22 cellular contexts compared by ENCODE assay signal in genomic region chr15:67212655-67213054, GRCh38. TPM values are rescaled to one million over a fixed set of nuclear protein-coding genes. Genes with fewer than 3 reads are reported as not detected.
DNase-seq lines count a peak whose midpoint lies in the region; ATAC-seq, FAIRE-seq and TF ChIP-seq lines count a peak whose summit lies in the region.
"Had no signal": no experiment of that assay in that cellular context is flagged by ENCODE, and none has a peak within 500 bp of the region (broad histone marks: within the 10 kb centered on the region; RNA-seq: fewer than 3 reads in every experiment).

No MANE protein-coding gene starts in this region.

- no peak overlapping the region for H3K14ac ChIP-seq in IMR-90 (replicated peaks; ENCODE audit: low read depth, low read length)

- dilution Hi-C loops in IMR-90 (cut with HindIII; ENCODE audit: low sequenced_read_pairs, unreplicated experiment): no loop called here

- no peak overlapping the region for H2BK120ac ChIP-seq in IMR-90 (ENCODE audit: low read depth, low read length)

- no peak overlapping the region for H3K4me3 ChIP-seq in IMR-90 (ENCODE audit: insufficient read depth, low read depth, low read length)
- no peak overlapping the region for H3K4me3 ChIP-seq in adipocyte (ENCODE audit: low read length)
- no peak overlapping the region for H3K4me3 ChIP-seq in small intestine (ENCODE audit: low read depth in 1 of 2, low read length in 2 of 2)
- H3K4me3 ChIP-seq: GM12878, GM23248 had no signal

- H3K36me3 ChIP-seq in IMR-90 (ENCODE audit: control insufficient read depth, insufficient read depth, low read length) (no peaks in the 10 kb centered on the region), adipocyte (ENCODE audit: control insufficient read depth, insufficient read depth, low read length, severe bottlenecking) (peaks cover 17% of the 10 kb centered on the region), small intestine (ENCODE audit: control insufficient read depth in 2 of 2, insufficient read depth in 2 of 2, low read length in 2 of 2) (peaks cover 0 to 9% of the 10 kb centered on the region in 2 donors)

- H2AFZ ChIP-seq in IMR-90 (replicated peaks; ENCODE audit: low read length, poor library complexity): no peak overlapping the region
- H2AFZ ChIP-seq: GM23248 had no signal

- no peak for TF ChIP-seq POLR2A in IMR-90 (IDR thresholded peaks at IDR 0.05; ENCODE audit: low read depth, low read length)

- BruUV-seq in IMR-90 (replicated peaks; lab: Mats Ljungman, UMichigan): no TSS peak

- in situ Hi-C loops in IMR-90 (cut with MboI; ENCODE audit: low sequenced_read_pairs) (no loop called here), KBM-7 (cut with MboI; ENCODE audit: low pct_unique_long_range_greater_than_20kb, low sequenced_read_pairs) (no loop called here)

- no peak overlapping the region for H2BK20ac ChIP-seq in IMR-90 (ENCODE audit: low read depth, low read length)

- no peak for TF ChIP-seq CTCF in IMR-90 (conservative IDR thresholded peaks at IDR 0.05; ENCODE audit: low read depth, low read length)

- POLR2A ChIA-PET in IMR-90 (lab: Charles Lee; ENCODE audit: unreplicated experiment): no interaction called here

- H2BK15ac ChIP-seq in IMR-90 (ENCODE audit: low read depth, low read length): no peak overlapping the region

- no peak overlapping the region for H2BK5ac ChIP-seq in IMR-90 (ENCODE audit: low read depth, low read length, poor library complexity, severe bottlenecking)

- H3K27me3 ChIP-seq in IMR-90 (ENCODE audit: control insufficient read depth, insufficient read depth, low read length) (no peaks in the 10 kb centered on the region), adipocyte (replicated peaks; ENCODE audit: control insufficient read depth, insufficient read depth, low read length) (no peaks in the 10 kb centered on the region), small intestine (ENCODE audit: control insufficient read depth in 2 of 2, insufficient read depth in 2 of 2, low read length in 2 of 2) (no peaks in the 10 kb centered on the region)

- H3K79me1 ChIP-seq in IMR-90 (ENCODE audit: low read depth in 1 of 2, low read length in 2 of 2): peaks cover 6 to 7% of the 10 kb centered on the region in 2 experiments; a peak in 1 of 4 replicates

- CTCF ChIA-PET in IMR-90 (lab: Yijun Ruan, JAX): no interaction called here

- ATAC-seq in IMR-90 (ENCODE audit: low read depth) (peak; percentile 75), Right ventricle myocardium inferior (no peak)
- ATAC-seq: CD8-positive, alpha-beta T cell; GM12878 had no signal

- no peak for TF ChIP-seq RAD21 in IMR-90 (IDR thresholded peaks at IDR 0.05; ENCODE audit: low read length)

- intact Hi-C loops in IMR-90 (cut with micrococcal nuclease): loop anchor here (5.0 kb wide), 1 partner anchor 40 kb away; the partner anchor contains the start of genes AAGAB and IQCH
- intact Hi-C loops in Right ventricle myocardium inferior (cut with DNase I): no loop called here

- no CpG with 5 or more reads among the region's 3 CpGs for WGBS in IMR-90 (ENCODE audit: extremely low coverage in 2 of 2, insufficient read length in 1 of 2), 2 experiments
- 81 to 94% (median 91%) methylated on average over 3 of the region's 3 CpGs for WGBS in small intestine, 3 donors

- no peak overlapping the region for H4K5ac ChIP-seq in IMR-90 (ENCODE audit: low read depth, low read length)

- H3K9ac ChIP-seq in IMR-90 (ENCODE audit: low read depth, low read length) (no peak overlapping the region), adipocyte (ENCODE audit: low read length) (no peak overlapping the region)
- H3K9ac ChIP-seq: GM23248 had no signal

- H3K4ac ChIP-seq in IMR-90 (ENCODE audit: low read depth, low read length): no peak overlapping the region

- H2AK5ac ChIP-seq in IMR-90 (ENCODE audit: low read depth, low read length): no peak overlapping the region

- H3K27ac ChIP-seq in IMR-90 (ENCODE audit: insufficient read depth, low read length) (no peak overlapping the region), small intestine (ENCODE audit: low read depth in 1 of 2, low read length in 1 of 2) (no peak overlapping the region)
- H3K27ac ChIP-seq: GM23248 had no signal

- DNase-seq in IMR-90 (no peak), adipocyte (ENCODE audit: low read depth) (peak; percentile 35), small intestine (no peak), NCI-H82 treated with DMSO at 0.1 percent for 48 hours (lab: John Stamatoyannopoulos, UW; ENCODE audit: unreplicated experiment) (no peak), KBM-7 (no peak), Right ventricle myocardium inferior (ENCODE audit: missing footprints) (no peak)
- DNase-seq: 8988T; C1 segment of cervical spinal cord; Caco-2; CD4-positive, CD25-positive, alpha-beta regulatory T cell; CD8-positive, alpha-beta T cell; DMS153; DND-41; GDM1; GM23248; H7; HCEC 1CT; HFFc6 had no signal

- no peak overlapping the region for H3K23ac ChIP-seq in IMR-90 (ENCODE audit: low read depth, low read length)

- H4K91ac ChIP-seq in IMR-90 (ENCODE audit: insufficient read depth, low read depth, low read length): no peak overlapping the region

- no peak overlapping the region for H3K18ac ChIP-seq in IMR-90 (ENCODE audit: low read depth, low read length)

- no peaks in the 10 kb centered on the region for H3K9me1 ChIP-seq in IMR-90 (ENCODE audit: insufficient read depth, low read length)

- H2AK9ac ChIP-seq in IMR-90 (replicated peaks; ENCODE audit: low read depth, low read length, poor library complexity): no peak overlapping the region

- FAIRE-seq in G401.6 (lab: Jason Lieb, UNC): peak; percentile 45
- FAIRE-seq in small intestine (lab: Jason Lieb, UNC): peak; percentile 26
- FAIRE-seq: GM12878, GM19239, H1 had no signal

- H3K9me3 ChIP-seq in IMR-90 (ENCODE audit: control insufficient read depth, insufficient read depth, low read length) (no peaks in the 10 kb centered on the region), adipocyte (ENCODE audit: control insufficient read depth, low read length) (no peaks in the 10 kb centered on the region), small intestine (ENCODE audit: control insufficient read depth, low read depth) (no peaks in the 10 kb centered on the region)
- H3K9me3 ChIP-seq: Caco-2 had no signal

- H3K4me1 ChIP-seq in IMR-90 (ENCODE audit: control insufficient read depth, insufficient read depth, low read length) (peaks cover 1% of the 10 kb centered on the region; the same call in 1 of the 2 replicates), adipocyte (ENCODE audit: control insufficient read depth, insufficient read depth, low read length) (no peaks in the 10 kb centered on the region), small intestine (ENCODE audit: control insufficient read depth in 2 of 2, insufficient read depth in 1 of 2, low read depth in 1 of 2, low read length in 1 of 2) (no peaks in the 10 kb centered on the region)
- H3K4me1 ChIP-seq: Caco-2 had no signal

- no peak overlapping the region for H4K8ac ChIP-seq in IMR-90 (ENCODE audit: low read depth in 2 of 2, low read length in 2 of 2)

- no peak overlapping the region for H3K4me2 ChIP-seq in IMR-90 (ENCODE audit: low read depth, low read length)

- H4K20me1 ChIP-seq in IMR-90 (ENCODE audit: insufficient read depth, low read length): no peaks in the 10 kb centered on the region

- no peak overlapping the region for H3K56ac ChIP-seq in IMR-90 (ENCODE audit: extremely low read depth, insufficient read depth, low read length)

TF ChIP-seq in IMR-90, 13 proteins besides CTCF, POLR2A, EP300 and RAD21 (continues in another document):
- TF ChIP-seq SMC3 (IDR thresholded peaks at IDR 0.05; ENCODE audit: low read depth, low read length) (no peak), MAFK (IDR thresholded peaks at IDR 0.05; ENCODE audit: low read depth, low read length) (no peak), RCOR1 (IDR thresholded peaks at IDR 0.05; ENCODE audit: insufficient replicate concordance, low read length) (no peak), ELK1 (IDR thresholded peaks at IDR 0.05; ENCODE audit: borderline replicate concordance, low read depth, low read length) (no peak), RFX5 (IDR thresholded peaks at IDR 0.05; ENCODE audit: low read depth, low read length) (no peak), CHD1 (IDR thresholded peaks at IDR 0.05; ENCODE audit: low read depth, low read length) (no peak), MXI1 (IDR thresholded peaks at IDR 0.05; ENCODE audit: borderline replicate concordance, low read depth, low read length) (no peak), MAZ (IDR thresholded peaks at IDR 0.05; ENCODE audit: borderline replicate concordance, low read depth, low read length) (no peak), FOS (IDR thresholded peaks at IDR 0.05; ENCODE audit: low read depth, low read length) (no peak), BHLHE40 (IDR thresholded peaks at IDR 0.05; ENCODE audit: low read depth, low read length) (no peak), USF2 (IDR thresholded peaks at IDR 0.05; ENCODE audit: low read depth, low read length) (no peak), CEBPB (IDR thresholded peaks at IDR 0.05; ENCODE audit: low read depth, low read length) (no peak)

RNA-seq across cellular contexts. Expression of gene AAGAB, which starts 41.8 kb away (rescaled TPM):
- total RNA-seq in IMR-90 (2012; rRNA removed) (56.7 and 69.7 TPM in 2 replicates), Right ventricle myocardium inferior (20.9 TPM)
- polyA plus RNA-seq in IMR-90 (2012; rRNA removed) (21.6 and 26.1 TPM in 2 replicates), small intestine (10 to 100 TPM; 23.0 to 27.9 (median 24.6) TPM)
- polyA plus RNA-seq in IMR-90 (2012; cell fraction: cytosol; rRNA removed): 6.9 and 12.3 TPM in 2 replicates
- polyA plus RNA-seq in IMR-90 (2012; cell fraction: nucleus; rRNA removed; ENCODE audit: low replicate concordance): 5.6 and 13.9 TPM in 2 replicates

RNA-seq across cellular contexts. Expression of gene IQCH, which starts 41.9 kb away (rescaled TPM):
- total RNA-seq in IMR-90 (2012; rRNA removed) (2.5 and 2.8 TPM in 2 replicates), Right ventricle myocardium inferior (0.51 TPM)
- polyA plus RNA-seq in IMR-90 (2012; rRNA removed) (0.42 and 0.60 TPM in 2 replicates), small intestine (under 1 TPM in 2 of 3 donors, not detected in 1; 0.27 to 0.36 TPM)
- polyA plus RNA-seq in IMR-90 (2012; cell fraction: cytosol; rRNA removed): 0.12 and 0.66 TPM in 2 replicates
- 0.08 and 0.88 TPM in 2 replicates for polyA plus RNA-seq in IMR-90 (2012; cell fraction: nucleus; rRNA removed; ENCODE audit: low replicate concordance)
- total RNA-seq: CD4-positive, CD25-positive, alpha-beta regulatory T cell had no signal
